In the genomic region with DNA sequence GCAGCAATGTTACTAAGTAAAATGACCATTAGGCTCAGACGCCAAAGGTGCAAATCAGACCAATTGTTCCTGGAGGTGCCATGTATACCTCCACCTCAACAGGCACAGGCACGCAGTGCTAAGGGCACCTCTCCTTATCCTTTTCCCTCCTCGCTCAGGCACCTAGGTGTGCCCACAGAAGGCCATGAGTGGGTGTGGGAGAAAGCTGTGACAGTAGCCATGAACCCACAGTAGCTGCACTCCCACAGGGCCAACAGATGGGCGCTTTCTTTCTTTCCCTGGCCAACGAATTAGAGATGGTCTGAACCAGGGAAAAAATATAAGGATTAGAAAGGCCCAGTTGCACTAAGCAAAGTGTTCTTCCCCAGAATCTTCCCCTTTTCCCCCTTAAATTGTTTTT, we compare ENCODE assay signal across 11 cellular contexts. TPM values are rescaled to one million over a fixed set of nuclear protein-coding genes. Genes with fewer than 3 reads are reported as not detected.
DNase-seq lines count a peak whose midpoint lies in the region; ATAC-seq and TF ChIP-seq lines count a peak whose summit lies in the region.
"Had no signal": no experiment of that assay in that cellular context is flagged by ENCODE, and none has a peak within 500 bp of the region (broad histone marks: within the 10 kb centered on the region; RNA-seq: fewer than 3 reads in every experiment).

No MANE protein-coding gene starts in this region.

- H3K9ac ChIP-seq in IMR-90 (ENCODE audit: low read depth, low read length), result no peak overlapping the region
- H3K9ac ChIP-seq: GM23248 had no signal

- intact Hi-C loops in IMR-90 (cut with micrococcal nuclease), result no loop called here
- intact Hi-C loops in sigmoid colon (cut with DNase I), result loop anchor here (5.0 kb wide), 1 partner anchor 40 kb away; no protein-coding TSS in a partner anchor

- H3K27ac Mint-ChIP-seq in immature natural killer cell, result no peak overlapping the region
- H3K27ac Mint-ChIP-seq: CD14-positive monocyte; CD8-positive, alpha-beta T cell had no signal

- no peak overlapping the region for H3K4me3 Mint-ChIP-seq in immature natural killer cell
- H3K4me3 Mint-ChIP-seq: CD14-positive monocyte; CD8-positive, alpha-beta T cell had no signal

- H2AK9ac ChIP-seq in IMR-90 (replicated peaks; ENCODE audit: low read depth, low read length, poor library complexity), result no peak overlapping the region

- H4K8ac ChIP-seq in IMR-90 (ENCODE audit: low read depth in 2 of 2, low read length in 2 of 2), result no peak overlapping the region

- no peak overlapping the region for H3K27ac ChIP-seq in IMR-90 (ENCODE audit: insufficient read depth, low read length)
- peak overlapping the region in 3 of 4 donors; percentile 68 to 78 (median 72) for H3K27ac ChIP-seq in sigmoid colon
- H3K27ac ChIP-seq: GM23248 had no signal

- H2BK15ac ChIP-seq in IMR-90 (ENCODE audit: low read depth, low read length), result peak overlapping the region; percentile 14; the same call in 1 of the 3 replicates

- TF ChIP-seq RAD21 in IMR-90 (IDR thresholded peaks at IDR 0.05; ENCODE audit: low read length), result no peak

- no peak overlapping the region for H3K4ac ChIP-seq in IMR-90 (ENCODE audit: low read depth, low read length)

- no peak overlapping the region for H2AK5ac ChIP-seq in IMR-90 (ENCODE audit: low read depth, low read length)

- no peak overlapping the region for H4K5ac ChIP-seq in IMR-90 (ENCODE audit: low read depth, low read length)

- H3K27me3 ChIP-seq in IMR-90 (ENCODE audit: control insufficient read depth, insufficient read depth, low read length) (no peaks in the 10 kb centered on the region), sigmoid colon (no peaks in the 10 kb centered on the region), HAP-1 (ENCODE audit: low read depth) (no peaks in the 10 kb centered on the region)

- no peak overlapping the region for H2BK5ac ChIP-seq in IMR-90 (ENCODE audit: low read depth, low read length, poor library complexity, severe bottlenecking)

- TF ChIP-seq CTCF in IMR-90 (conservative IDR thresholded peaks at IDR 0.05; ENCODE audit: low read depth, low read length) (no peak), sigmoid colon (IDR thresholded peaks at IDR 0.05) (no peak)

- peaks cover 0 to 7% (median 5%) of the 10 kb centered on the region in 3 donors for H3K36me3 Mint-ChIP-seq in immature natural killer cell
- H3K36me3 Mint-ChIP-seq: CD8-positive, alpha-beta T cell had no signal

- H3K4me1 Mint-ChIP-seq in immature natural killer cell, result peaks cover 22 to 25% of the 10 kb centered on the region in 2 donors

- no peak for ATAC-seq in IMR-90 (ENCODE audit: low read depth)
- ATAC-seq: CD8-positive, alpha-beta T cell; GM12878 had no signal

- H3K23ac ChIP-seq in IMR-90 (ENCODE audit: low read depth, low read length), result no peak overlapping the region

- DNase-seq in IMR-90 (no peak), cerebellum (ENCODE audit: low spot score) (peak; percentile 65), sigmoid colon (no peak), HAP-1 (ENCODE audit: low spot score in 2 of 2) (no peak), T-helper 9 cell (no peak), immature natural killer cell (no peak)
- DNase-seq: CD8-positive, alpha-beta T cell had no signal

- H3K9me3 ChIP-seq in IMR-90 (ENCODE audit: control insufficient read depth, insufficient read depth, low read length), result peaks cover 17% of the 10 kb centered on the region
- H3K9me3 ChIP-seq in sigmoid colon, result peaks cover 0 to 16% (median 0%) of the 10 kb centered on the region in 4 donors
- peaks cover 8% of the 10 kb centered on the region; the same call in 1 of the 2 replicates for H3K9me3 ChIP-seq in HAP-1

- H2BK20ac ChIP-seq in IMR-90 (ENCODE audit: low read depth, low read length), result no peak overlapping the region

- no peaks in the 10 kb centered on the region for H3K36me3 ChIP-seq in IMR-90 (ENCODE audit: control insufficient read depth, insufficient read depth, low read length)
- H3K36me3 ChIP-seq in sigmoid colon, result no peaks in the 10 kb centered on the region
- H3K36me3 ChIP-seq in HAP-1 (replicated peaks), result no peaks in the 10 kb centered on the region

- no peak overlapping the region for H3K4me2 ChIP-seq in IMR-90 (ENCODE audit: low read depth, low read length)

- H2AFZ ChIP-seq in IMR-90 (replicated peaks; ENCODE audit: low read length, poor library complexity), result no peak overlapping the region
- H2AFZ ChIP-seq: GM23248 had no signal

- H3K4me3 ChIP-seq in IMR-90 (ENCODE audit: insufficient read depth, low read depth, low read length) (no peak overlapping the region), sigmoid colon (no peak overlapping the region), HAP-1 (no peak overlapping the region)
- H3K4me3 ChIP-seq: GM12878, GM23248 had no signal

- H3K14ac ChIP-seq in IMR-90 (replicated peaks; ENCODE audit: low read depth, low read length), result no peak overlapping the region

- POLR2A ChIA-PET in IMR-90 (lab: Charles Lee; ENCODE audit: unreplicated experiment), result no interaction called here

- peaks cover 2 to 18% (median 12%) of the 10 kb centered on the region in 6 donors for H3K9me3 Mint-ChIP-seq in immature natural killer cell

- peaks cover 0 to 12% of the 10 kb centered on the region in 2 experiments; a peak in 1 of 4 replicates for H3K79me1 ChIP-seq in IMR-90 (ENCODE audit: low read depth in 1 of 2, low read length in 2 of 2)

- no peak overlapping the region for H3K18ac ChIP-seq in IMR-90 (ENCODE audit: low read depth, low read length)

- H3K9me1 ChIP-seq in IMR-90 (ENCODE audit: insufficient read depth, low read length), result peaks cover 16% of the 10 kb centered on the region

- peaks cover 2 to 10% (median 5%) of the 10 kb centered on the region in 3 donors for H3K27me3 Mint-ChIP-seq in immature natural killer cell (ENCODE audit: low read depth in 3 of 3)

- TF ChIP-seq EP300 in sigmoid colon (IDR thresholded peaks at IDR 0.05), result no peak

- peak overlapping the region; percentile 26; the same call in 1 of the 2 replicates for H2BK120ac ChIP-seq in IMR-90 (ENCODE audit: low read depth, low read length)

- no peak overlapping the region for H4K91ac ChIP-seq in IMR-90 (ENCODE audit: insufficient read depth, low read depth, low read length)

- BruUV-seq in IMR-90 (replicated peaks; lab: Mats Ljungman, UMichigan), result no TSS peak

- no peaks in the 10 kb centered on the region for H4K20me1 ChIP-seq in IMR-90 (ENCODE audit: insufficient read depth, low read length)

- TF ChIP-seq POLR2A in IMR-90 (IDR thresholded peaks at IDR 0.05; ENCODE audit: low read depth, low read length), result no peak
- no peak for TF ChIP-seq POLR2A in sigmoid colon (IDR thresholded peaks at IDR 0.05)

- dilution Hi-C loops in IMR-90 (cut with HindIII; ENCODE audit: low sequenced_read_pairs, unreplicated experiment), result no loop called here

- H3K56ac ChIP-seq in IMR-90 (ENCODE audit: extremely low read depth, insufficient read depth, low read length), result no peak overlapping the region

- no CpG with 5 or more reads among the region's 5 CpGs for WGBS in IMR-90 (ENCODE audit: extremely low coverage in 2 of 2, insufficient read length in 1 of 2), 2 experiments
- 95 to 97% methylated on average over 5 of the region's 5 CpGs for WGBS in sigmoid colon, 2 donors

- CTCF ChIA-PET in IMR-90 (lab: Yijun Ruan, JAX), result no interaction called here

- H3K4me1 ChIP-seq in IMR-90 (ENCODE audit: control insufficient read depth, insufficient read depth, low read length), result peaks cover 22% of the 10 kb centered on the region
- peaks cover 0 to 39% (median 30%) of the 10 kb centered on the region in 4 donors for H3K4me1 ChIP-seq in sigmoid colon
- peaks cover 9% of the 10 kb centered on the region for H3K4me1 ChIP-seq in HAP-1

- in situ Hi-C loops in IMR-90 (cut with MboI; ENCODE audit: low sequenced_read_pairs) (no loop called here), HAP-1 (cut with MboI; ENCODE audit: low sequenced_read_pairs) (no loop called here)

TF ChIP-seq in IMR-90, 13 proteins besides CTCF, POLR2A, EP300 and RAD21 (continues in another document):
- no peak for TF ChIP-seq NFE2L2 (IDR thresholded peaks at IDR 0.05; ENCODE audit: low read depth, low read length)
- no peak for TF ChIP-seq CEBPB (IDR thresholded peaks at IDR 0.05; ENCODE audit: low read depth, low read length)
- TF ChIP-seq FOS (IDR thresholded peaks at IDR 0.05; ENCODE audit: low read depth, low read length), result no peak
- TF ChIP-seq, protein P1, sequence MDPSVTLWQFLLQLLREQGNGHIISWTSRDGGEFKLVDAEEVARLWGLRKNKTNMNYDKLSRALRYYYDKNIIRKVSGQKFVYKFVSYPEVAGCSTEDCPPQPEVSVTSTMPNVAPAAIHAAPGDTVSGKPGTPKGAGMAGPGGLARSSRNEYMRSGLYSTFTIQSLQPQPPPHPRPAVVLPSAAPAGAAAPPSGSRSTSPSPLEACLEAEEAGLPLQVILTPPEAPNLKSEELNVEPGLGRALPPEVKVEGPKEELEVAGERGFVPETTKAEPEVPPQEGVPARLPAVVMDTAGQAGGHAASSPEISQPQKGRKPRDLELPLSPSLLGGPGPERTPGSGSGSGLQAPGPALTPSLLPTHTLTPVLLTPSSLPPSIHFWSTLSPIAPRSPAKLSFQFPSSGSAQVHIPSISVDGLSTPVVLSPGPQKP (IDR thresholded peaks at IDR 0.05; ENCODE audit: borderline replicate concordance, low read depth, low read length), result no peak
- no peak for TF ChIP-seq MAFK (IDR thresholded peaks at IDR 0.05; ENCODE audit: low read depth, low read length)
- no peak for TF ChIP-seq SMC3 (IDR thresholded peaks at IDR 0.05; ENCODE audit: low read depth, low read length)
- TF ChIP-seq, protein P2, sequence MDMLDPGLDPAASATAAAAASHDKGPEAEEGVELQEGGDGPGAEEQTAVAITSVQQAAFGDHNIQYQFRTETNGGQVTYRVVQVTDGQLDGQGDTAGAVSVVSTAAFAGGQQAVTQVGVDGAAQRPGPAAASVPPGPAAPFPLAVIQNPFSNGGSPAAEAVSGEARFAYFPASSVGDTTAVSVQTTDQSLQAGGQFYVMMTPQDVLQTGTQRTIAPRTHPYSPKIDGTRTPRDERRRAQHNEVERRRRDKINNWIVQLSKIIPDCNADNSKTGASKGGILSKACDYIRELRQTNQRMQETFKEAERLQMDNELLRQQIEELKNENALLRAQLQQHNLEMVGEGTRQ (IDR thresholded peaks at IDR 0.05; ENCODE audit: low read depth, low read length), result no peak
- TF ChIP-seq BHLHE40 (IDR thresholded peaks at IDR 0.05; ENCODE audit: low read depth, low read length), result no peak
- no peak for TF ChIP-seq RFX5 (IDR thresholded peaks at IDR 0.05; ENCODE audit: low read depth, low read length)
- TF ChIP-seq MAZ (IDR thresholded peaks at IDR 0.05; ENCODE audit: borderline replicate concordance, low read depth, low read length), result no peak
- no peak for TF ChIP-seq RCOR1 (IDR thresholded peaks at IDR 0.05; ENCODE audit: insufficient replicate concordance, low read length)
- TF ChIP-seq MXI1 (IDR thresholded peaks at IDR 0.05; ENCODE audit: borderline replicate concordance, low read depth, low read length), result no peak

RNA-seq across cellular contexts. Expression of gene TNS3, which starts 15.5 kb away (rescaled TPM):
- 58.9 and 64.3 TPM in 2 replicates for total RNA-seq in IMR-90 (2012; rRNA removed)
- polyA plus RNA-seq in IMR-90 (2012; rRNA removed), result 75.6 and 79.2 TPM in 2 replicates
- 45.5 and 62.9 TPM in 2 replicates for polyA plus RNA-seq in IMR-90 (2012; cell fraction: cytosol; rRNA removed)
- 103 and 160 TPM in 2 replicates for polyA plus RNA-seq in IMR-90 (2012; cell fraction: nucleus; rRNA removed; ENCODE audit: low replicate concordance)
- total RNA-seq in cerebellum, result 37.5 TPM
- 10 to 100 TPM; 17.8 to 43.8 (median 28.2) TPM for total RNA-seq in sigmoid colon
- 10 to 100 TPM; 17.4 to 29.6 (median 28.8) TPM for polyA plus RNA-seq in sigmoid colon
- under 1 TPM in 1 of 3 donors, not detected in 2; 0.19 TPM for polyA plus RNA-seq in immature natural killer cell
- total RNA-seq: A673 had no signal
